Comparison of ENCODE assay signal across 17 cellular contexts in genomic region chr13:41919741-41920487, GRCh38. TPM values are rescaled to one million over a fixed set of nuclear protein-coding genes. Genes with fewer than 3 reads are reported as not detected.
DNase-seq lines count a peak whose midpoint lies in the region; ATAC-seq, FAIRE-seq and TF ChIP-seq lines count a peak whose summit lies in the region.
"Had no signal": no experiment of that assay in that cellular context is flagged by ENCODE, and none has a peak within 500 bp of the region (broad histone marks: within the 10 kb centered on the region; RNA-seq: fewer than 3 reads in every experiment).

No MANE protein-coding gene starts in this region.

- ATAC-seq in activated CD8-positive, alpha-beta T cell treated with anti-CD3 and anti-CD28 coated beads for 36 hours: no peak
- ATAC-seq in activated CD8-positive, alpha-beta T cell treated with anti-CD3 and anti-CD28 coated beads, Interleukin-2, amount 10 ng/mL, durations not matched to agents 7 days and 5 days: no peak
- ATAC-seq in activated naive CD8-positive, alpha-beta T cell treated with anti-CD3 and anti-CD28 coated beads, Interleukin-2, amount 10 ng/mL, durations not matched to agents 7 days and 5 days (ENCODE audit: low read depth): no peak
- ATAC-seq in gastroesophageal sphincter: no peak
- ATAC-seq: naive thymus-derived CD4-positive, alpha-beta T cell had no signal

- no peak overlapping the region for H3K4me3 ChIP-seq in skeletal muscle tissue (ENCODE audit: low read length in 3 of 3)
- no peak overlapping the region for H3K4me3 ChIP-seq in gastroesophageal sphincter
- H3K4me3 ChIP-seq in kidney (ENCODE audit: low read length in 2 of 2): no peak overlapping the region
- H3K4me3 ChIP-seq: lower lobe of right lung had no signal

- H3K9me3 Mint-ChIP-seq in activated CD8-positive, alpha-beta T cell treated with anti-CD3 and anti-CD28 coated beads for 36 hours: peaks cover 19% of the 10 kb centered on the region
- H3K9me3 Mint-ChIP-seq in activated CD8-positive, alpha-beta T cell treated with anti-CD3 and anti-CD28 coated beads, Interleukin-2, amount 10 ng/mL, durations not matched to agents 7 days and 5 days (ENCODE audit: insufficient read depth): peaks cover 18% of the 10 kb centered on the region
- H3K9me3 Mint-ChIP-seq in activated naive CD8-positive, alpha-beta T cell treated with anti-CD3 and anti-CD28 coated beads, Interleukin-2, amount 10 ng/mL, durations not matched to agents 7 days and 5 days: peaks cover 15% of the 10 kb centered on the region

- H3K9ac ChIP-seq in skeletal muscle tissue (ENCODE audit: low read depth in 1 of 3, low read length in 3 of 3) (no peak overlapping the region), kidney (ENCODE audit: low read length in 2 of 2) (no peak overlapping the region)

- H3K4me1 ChIP-seq in skeletal muscle tissue (ENCODE audit: control insufficient read depth in 3 of 3, insufficient read depth in 3 of 3, low read length in 3 of 3) (peaks cover 21 to 26% (median 25%) of the 10 kb centered on the region in 3 donors), gastroesophageal sphincter (peaks cover 5 to 32% (median 7%) of the 10 kb centered on the region in 3 donors), kidney (ENCODE audit: control insufficient read depth in 1 of 2, insufficient read depth in 1 of 2, low read depth in 1 of 2, low read length in 2 of 2) (peaks cover 6 to 8% of the 10 kb centered on the region in 2 donors)

- peak overlapping the region; percentile 82 for H3K27ac Mint-ChIP-seq in activated CD8-positive, alpha-beta T cell treated with anti-CD3 and anti-CD28 coated beads for 36 hours
- H3K27ac Mint-ChIP-seq in activated CD8-positive, alpha-beta T cell treated with anti-CD3 and anti-CD28 coated beads, Interleukin-2, amount 10 ng/mL, durations not matched to agents 7 days and 5 days: no peak overlapping the region
- peak overlapping the region; percentile 72 for H3K27ac Mint-ChIP-seq in activated naive CD8-positive, alpha-beta T cell treated with anti-CD3 and anti-CD28 coated beads, Interleukin-2, amount 10 ng/mL, durations not matched to agents 7 days and 5 days
- H3K27ac Mint-ChIP-seq: activated CD4-positive, alpha-beta memory T cell treated with anti-CD3 and anti-CD28 coated beads for 36 hours had no signal

- H3K27me3 ChIP-seq in skeletal muscle tissue (ENCODE audit: control insufficient read depth in 3 of 3, insufficient read depth in 3 of 3, low read length in 3 of 3) (no peaks in the 10 kb centered on the region), gastroesophageal sphincter (no peaks in the 10 kb centered on the region)

- no peak for TF ChIP-seq POLR2A in gastroesophageal sphincter (IDR thresholded peaks at IDR 0.05)

- intact Hi-C loops in activated CD8-positive, alpha-beta T cell treated with anti-CD3 and anti-CD28 coated beads for 36 hours (cut with micrococcal nuclease): loop anchor here (5.0 to 10.0 kb wide), 3 partner anchors 42 to 355 kb away; partner anchors contain the start of genes AKAP11 and VWA8
- intact Hi-C loops in kidney (cut with DNase I): no loop called here

- CTCF ChIA-PET in activated CD8-positive, alpha-beta T cell treated with anti-CD3 and anti-CD28 coated beads for 36 hours (lab: Charles Lee): interaction anchor here (1.6 kb wide), 1 partner anchor 14 kb away, joined by 6 read pairs; no protein-coding TSS in a partner anchor
- CTCF ChIA-PET in activated CD8-positive, alpha-beta T cell treated with anti-CD3 and anti-CD28 coated beads, Interleukin-2, amount 10 ng/mL, durations not matched to agents 7 days and 5 days (lab: Charles Lee): no interaction called here

- H3K36me3 ChIP-seq in skeletal muscle tissue (ENCODE audit: control insufficient read depth in 3 of 3, insufficient read depth in 3 of 3, low read length in 3 of 3): no peaks in the 10 kb centered on the region
- H3K36me3 ChIP-seq in gastroesophageal sphincter: no peaks in the 10 kb centered on the region
- no peaks in the 10 kb centered on the region for H3K36me3 ChIP-seq in kidney (ENCODE audit: control insufficient read depth in 1 of 2, insufficient read depth in 2 of 2, low read length in 2 of 2)
- H3K36me3 ChIP-seq: lower lobe of right lung had no signal

- H3K9me3 ChIP-seq in skeletal muscle tissue (ENCODE audit: control insufficient read depth in 3 of 3, low read length in 3 of 3) (peaks cover 0 to 2% (median 2%) of the 10 kb centered on the region in 3 donors), gastroesophageal sphincter (peaks cover 0 to 19% (median 0%) of the 10 kb centered on the region in 3 donors), kidney (ENCODE audit: control insufficient read depth in 1 of 2, low read length in 2 of 2) (peaks cover 2 to 7% of the 10 kb centered on the region in 2 donors)

- TF ChIP-seq CTCF in activated CD8-positive, alpha-beta T cell treated with anti-CD3 and anti-CD28 coated beads for 36 hours (IDR thresholded peaks at IDR 0.05): no peak
- TF ChIP-seq CTCF in gastroesophageal sphincter (IDR thresholded peaks at IDR 0.05): no peak
- TF ChIP-seq CTCF in kidney (IDR thresholded peaks at IDR 0.05; ENCODE audit: borderline replicate concordance, extremely low read depth, insufficient read depth): no peak

- POLR2A ChIA-PET in activated CD8-positive, alpha-beta T cell treated with anti-CD3 and anti-CD28 coated beads for 36 hours (lab: Charles Lee): interaction anchor here (1.3 to 1.9 kb wide), 2 partner anchors 13 to 40 kb away, joined by 5 to 6 read pairs; partner anchors contain the start of gene VWA8
- POLR2A ChIA-PET in activated CD8-positive, alpha-beta T cell treated with anti-CD3 and anti-CD28 coated beads, Interleukin-2, amount 10 ng/mL, durations not matched to agents 7 days and 5 days (lab: Charles Lee): no interaction called here
- POLR2A ChIA-PET in activated naive CD8-positive, alpha-beta T cell treated with anti-CD3 and anti-CD28 coated beads, Interleukin-2, amount 10 ng/mL, durations not matched to agents 7 days and 5 days (lab: Charles Lee): interaction anchor here (0.9 kb wide), 1 partner anchor 128 kb away, joined by 3 read pairs; the partner anchor contains the start of gene DGKH

- no peak for DNase-seq in activated CD8-positive, alpha-beta T cell treated with anti-CD3 and anti-CD28 coated beads for 36 hours
- no peak for DNase-seq in activated CD8-positive, alpha-beta T cell treated with anti-CD3 and anti-CD28 coated beads, Interleukin-2, amount 10 ng/mL, durations not matched to agents 7 days and 5 days
- DNase-seq in NCI-H1105 (lab: John Stamatoyannopoulos, UW) (peak; percentile 40), kidney (no peak)
- DNase-seq in activated naive CD8-positive, alpha-beta T cell treated with anti-CD3 and anti-CD28 coated beads, Interleukin-2, amount 10 ng/mL, durations not matched to agents 7 days and 5 days: no peak
- no peak for DNase-seq in stimulated activated CD8-positive, alpha-beta memory T cell treated with anti-CD3 and anti-CD28 coated beads, Interleukin-4, amount 100 ng/mL, for 48 hours
- DNase-seq: activated CD4-positive, alpha-beta memory T cell treated with anti-CD3 and anti-CD28 coated beads for 36 hours; anterior cingulate cortex; GDM1; lower lobe of right lung; naive thymus-derived CD4-positive, alpha-beta T cell; NCI-H1694; NCI-H526 had no signal

- H3K4me1 Mint-ChIP-seq in activated CD8-positive, alpha-beta T cell treated with anti-CD3 and anti-CD28 coated beads for 36 hours (ENCODE audit: low read depth): peaks cover 81% of the 10 kb centered on the region
- H3K4me1 Mint-ChIP-seq in activated CD8-positive, alpha-beta T cell treated with anti-CD3 and anti-CD28 coated beads, Interleukin-2, amount 10 ng/mL, durations not matched to agents 7 days and 5 days (ENCODE audit: low read depth): peaks cover 59% of the 10 kb centered on the region
- H3K4me1 Mint-ChIP-seq in activated naive CD8-positive, alpha-beta T cell treated with anti-CD3 and anti-CD28 coated beads, Interleukin-2, amount 10 ng/mL, durations not matched to agents 7 days and 5 days: peaks cover 53% of the 10 kb centered on the region

- H3K27ac ChIP-seq in skeletal muscle tissue (ENCODE audit: low read depth, low read length) (peak overlapping the region; percentile 11), gastroesophageal sphincter (no peak overlapping the region), kidney (ENCODE audit: low read depth in 2 of 2, low read length in 2 of 2) (no peak overlapping the region)
- H3K27ac ChIP-seq: lower lobe of right lung had no signal

- WGBS in gastroesophageal sphincter (ENCODE audit: low coverage in 1 of 2), 2 donors: 86 to 100% methylated on average over 1 to 4 of the region's 5 CpGs

- no peak for FAIRE-seq in kidney (lab: Jason Lieb, UNC)
- FAIRE-seq: GM12892, TTC549 had no signal

- no peaks in the 10 kb centered on the region for H3K27me3 Mint-ChIP-seq in activated CD8-positive, alpha-beta T cell treated with anti-CD3 and anti-CD28 coated beads for 36 hours
- H3K27me3 Mint-ChIP-seq in activated CD8-positive, alpha-beta T cell treated with anti-CD3 and anti-CD28 coated beads, Interleukin-2, amount 10 ng/mL, durations not matched to agents 7 days and 5 days (ENCODE audit: low read depth): no peaks in the 10 kb centered on the region
- no peaks in the 10 kb centered on the region for H3K27me3 Mint-ChIP-seq in activated naive CD8-positive, alpha-beta T cell treated with anti-CD3 and anti-CD28 coated beads, Interleukin-2, amount 10 ng/mL, durations not matched to agents 7 days and 5 days
- H3K27me3 Mint-ChIP-seq: activated CD4-positive, alpha-beta memory T cell treated with anti-CD3 and anti-CD28 coated beads for 36 hours; naive thymus-derived CD4-positive, alpha-beta T cell had no signal

- H3K4me3 Mint-ChIP-seq in activated CD8-positive, alpha-beta T cell treated with anti-CD3 and anti-CD28 coated beads for 36 hours: no peak overlapping the region
- no peak overlapping the region for H3K4me3 Mint-ChIP-seq in activated CD8-positive, alpha-beta T cell treated with anti-CD3 and anti-CD28 coated beads, Interleukin-2, amount 10 ng/mL, durations not matched to agents 7 days and 5 days
- H3K4me3 Mint-ChIP-seq in activated naive CD8-positive, alpha-beta T cell treated with anti-CD3 and anti-CD28 coated beads, Interleukin-2, amount 10 ng/mL, durations not matched to agents 7 days and 5 days: no peak overlapping the region
- H3K4me3 Mint-ChIP-seq: activated CD4-positive, alpha-beta memory T cell treated with anti-CD3 and anti-CD28 coated beads for 36 hours had no signal

- peaks cover 49% of the 10 kb centered on the region for H3K36me3 Mint-ChIP-seq in activated CD8-positive, alpha-beta T cell treated with anti-CD3 and anti-CD28 coated beads for 36 hours (ENCODE audit: low read depth)
- peaks cover 50% of the 10 kb centered on the region for H3K36me3 Mint-ChIP-seq in activated CD8-positive, alpha-beta T cell treated with anti-CD3 and anti-CD28 coated beads, Interleukin-2, amount 10 ng/mL, durations not matched to agents 7 days and 5 days (ENCODE audit: low read depth)
- H3K36me3 Mint-ChIP-seq in activated naive CD8-positive, alpha-beta T cell treated with anti-CD3 and anti-CD28 coated beads, Interleukin-2, amount 10 ng/mL, durations not matched to agents 7 days and 5 days: peaks cover 45% of the 10 kb centered on the region

- TF ChIP-seq EP300 in gastroesophageal sphincter (IDR thresholded peaks at IDR 0.05): no peak

RNA-seq across cellular contexts. Expression of gene VWA8, which starts 41.0 kb away (rescaled TPM):
- total RNA-seq in activated CD8-positive, alpha-beta T cell treated with anti-CD3 and anti-CD28 coated beads for 36 hours: 10 to 100 TPM; 26.3 to 27.5 TPM
- total RNA-seq in activated CD8-positive, alpha-beta T cell treated with anti-CD3 and anti-CD28 coated beads, Interleukin-2, amount 10 ng/mL, durations not matched to agents 7 days and 5 days: 10 to 100 TPM; 15.7 to 16.9 TPM
- 10 to 100 TPM; 18.6 to 21.1 TPM for total RNA-seq in activated naive CD8-positive, alpha-beta T cell treated with anti-CD3 and anti-CD28 coated beads, Interleukin-2, amount 10 ng/mL, durations not matched to agents 7 days and 5 days
- 49.1 TPM for total RNA-seq in skeletal muscle tissue
- total RNA-seq in gastroesophageal sphincter: 10 to 100 TPM; 20.3 to 34.7 (median 23.9) TPM
- 21.3 TPM for total RNA-seq in kidney
- polyA plus RNA-seq in kidney (ENCODE audit: insufficient read depth, low read depth, low replicate concordance): 6.4 TPM
